ENCODE assay signal across 25 cellular contexts in the genomic region with DNA sequence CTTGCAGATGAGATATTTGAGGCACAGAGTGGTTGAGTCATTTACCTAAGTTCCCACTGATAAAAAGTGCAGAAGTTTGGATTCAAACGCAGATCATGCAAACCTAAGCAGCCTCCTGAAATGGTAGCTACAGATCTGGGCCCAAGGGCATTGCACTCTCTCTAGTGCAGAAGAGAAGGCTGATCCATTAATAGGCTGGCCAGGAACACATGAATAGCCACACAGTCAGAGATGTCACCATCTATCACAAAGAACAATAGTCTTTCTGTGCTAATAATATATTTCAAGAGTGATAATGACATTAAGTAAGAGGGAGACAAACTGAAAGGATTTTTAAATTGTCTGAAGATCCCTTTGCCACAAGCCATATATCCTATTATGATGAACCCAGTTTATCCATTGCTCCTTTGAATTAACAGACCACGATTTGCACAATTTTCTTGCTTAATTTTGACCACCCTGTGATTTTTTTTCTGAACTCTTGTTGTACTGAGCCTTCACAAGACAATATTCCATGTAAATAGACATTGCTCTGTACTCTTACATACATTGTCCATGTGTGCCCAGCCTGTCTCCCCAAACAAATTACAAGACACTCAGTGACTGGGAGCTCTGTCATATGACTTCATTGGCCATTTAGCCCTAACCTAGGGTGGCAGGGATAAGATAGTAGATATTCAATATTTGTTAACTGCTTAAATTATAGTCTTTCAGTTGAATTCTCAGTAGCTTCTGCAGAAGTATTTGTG.
"Had no signal": no experiment of that assay in that cellular context is flagged by ENCODE, and none has a peak within 500 bp of the region (broad histone marks: within the 10 kb centered on the region; RNA-seq: fewer than 3 reads in every experiment).

No MANE protein-coding gene starts in this region.

- H3K4me1 ChIP-seq: neural progenitor cell had no signal

- H3K4me3 ChIP-seq: body of pancreas, heart left ventricle, neural progenitor cell, pancreas, smooth muscle cell, thyroid gland had no signal

- H3K36me3 ChIP-seq: heart left ventricle, neural progenitor cell, pancreas, thyroid gland had no signal

- H3K9me3 ChIP-seq: body of pancreas, heart left ventricle, pancreas, thyroid gland had no signal

- DNase-seq: activated B cell treated with CpG ODN at 0.5 μM for 24 hours; activated CD4-positive, alpha-beta T cell treated with anti-CD3 and anti-CD28 coated beads for 4 hours; activated CD8-positive, alpha-beta T cell treated with anti-CD3 and anti-CD28 coated beads for 36 hours; activated naive CD4-positive, alpha-beta T cell; activated naive CD8-positive, alpha-beta T cell treated with anti-CD3 and anti-CD28 coated beads for 36 hours; activated T-cell treated with anti-CD3 and anti-CD28 coated beads, Interleukin-2, amount 50 U/mL, for 1 hour; amniotic stem cell; body of pancreas; endodermal cell; foreskin fibroblast; heart left ventricle; kidney glomerular epithelial cell; left ventricle myocardium superior; naive thymus-derived CD4-positive, alpha-beta T cell; pancreas; stimulated activated CD4-positive, alpha-beta T cell treated with anti-CD3 and anti-CD28 coated beads, Interleukin-4, amount 100 ng/mL, for 4 hours; T-helper 9 cell; thyroid gland had no signal

- ATAC-seq: activated CD8-positive, alpha-beta T cell treated with anti-CD3 and anti-CD28 coated beads for 36 hours; activated T-helper 17 cell treated with anti-CD3 and anti-CD28 coated beads, Interleukin-2, amount 50 U/mL, for 72 hours; body of pancreas; heart left ventricle; left ventricle myocardium superior; naive thymus-derived CD4-positive, alpha-beta T cell; pancreas; sciatic nerve; stimulated activated memory B cell treated with anti-CD40 and anti-IgM and Interleukin-4, amounts not matched to agents 10 μg/mL and 1 μg/mL and 100 μg/mL, for 72 hours had no signal

- H3K27me3 ChIP-seq: body of pancreas, neural progenitor cell, pancreas, thyroid gland had no signal

- H3K27ac ChIP-seq: body of pancreas, epithelial cell of prostate, heart left ventricle, neural progenitor cell, pancreas, thyroid gland had no signal

- H3K36me3 Mint-ChIP-seq: memory B cell; neural progenitor cell; stimulated activated memory B cell treated with anti-CD40 and anti-IgM and Interleukin-4, amounts not matched to agents 10 μg/mL and 1 μg/mL and 100 μg/mL, for 72 hours had no signal

- H3K4me3 Mint-ChIP-seq: activated B cell treated with CpG ODN at 0.5 μM for 24 hours; activated CD8-positive, alpha-beta T cell treated with anti-CD3 and anti-CD28 coated beads for 36 hours; activated naive CD8-positive, alpha-beta T cell treated with anti-CD3 and anti-CD28 coated beads for 36 hours; activated T-helper 17 cell treated with anti-CD3 and anti-CD28 coated beads, Interleukin-2, amount 50 U/mL, for 72 hours; endodermal cell; memory B cell; naive thymus-derived CD4-positive, alpha-beta T cell; neural progenitor cell; stimulated activated memory B cell treated with anti-CD40 and anti-IgM and Interleukin-4, amounts not matched to agents 10 μg/mL and 1 μg/mL and 100 μg/mL, for 72 hours had no signal

- H3K4me1 Mint-ChIP-seq: endodermal cell, neural progenitor cell had no signal

- H3K27ac Mint-ChIP-seq: activated B cell treated with CpG ODN at 0.5 μM for 24 hours; activated CD8-positive, alpha-beta T cell treated with anti-CD3 and anti-CD28 coated beads for 36 hours; activated naive CD8-positive, alpha-beta T cell treated with anti-CD3 and anti-CD28 coated beads for 36 hours; activated T-helper 17 cell treated with anti-CD3 and anti-CD28 coated beads, Interleukin-2, amount 50 U/mL, for 72 hours; endodermal cell; memory B cell; naive thymus-derived CD4-positive, alpha-beta T cell; neural progenitor cell; stimulated activated memory B cell treated with anti-CD40 and anti-IgM and Interleukin-4, amounts not matched to agents 10 μg/mL and 1 μg/mL and 100 μg/mL, for 72 hours had no signal

- H3K9me3 Mint-ChIP-seq: activated B cell treated with CpG ODN at 0.5 μM for 24 hours; activated naive CD8-positive, alpha-beta T cell treated with anti-CD3 and anti-CD28 coated beads for 36 hours; endodermal cell; memory B cell; neural progenitor cell; stimulated activated memory B cell treated with anti-CD40 and anti-IgM and Interleukin-4, amounts not matched to agents 10 μg/mL and 1 μg/mL and 100 μg/mL, for 72 hours had no signal
